Comparison of ENCODE assay signal across 15 cellular contexts in the genomic region with DNA sequence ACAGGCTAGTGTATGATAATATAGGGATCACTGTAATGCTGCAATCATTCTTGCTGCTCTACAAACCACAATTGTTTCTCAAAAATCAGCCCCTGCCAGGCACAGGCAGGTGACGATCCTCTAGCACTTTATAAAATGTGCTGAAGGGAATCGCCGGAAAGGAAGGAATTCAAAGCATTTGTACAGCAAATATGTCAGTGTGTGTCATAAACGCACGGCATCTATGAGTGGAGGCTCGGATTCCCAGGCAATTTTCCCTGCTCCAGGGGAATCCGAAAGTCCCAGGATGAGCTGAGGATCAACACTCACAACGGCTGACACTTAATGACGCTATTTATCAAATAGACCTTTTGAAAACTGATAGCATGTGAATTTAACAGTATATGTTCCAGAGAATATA. TPM values are rescaled to one million over a fixed set of nuclear protein-coding genes. Genes with fewer than 3 reads are reported as not detected.
DNase-seq lines count a peak whose midpoint lies in the region; ATAC-seq and TF ChIP-seq lines count a peak whose summit lies in the region.
"Had no signal": no experiment of that assay in that cellular context is flagged by ENCODE, and none has a peak within 500 bp of the region (broad histone marks: within the 10 kb centered on the region; RNA-seq: fewer than 3 reads in every experiment).

No MANE protein-coding gene starts in this region.

- no peak overlapping the region for H2AFZ ChIP-seq in neural progenitor cell (replicated peaks)

- peaks cover 7% of the 10 kb centered on the region for H3K4me1 Mint-ChIP-seq in Caco-2 (ENCODE audit: low read depth, unreplicated experiment)
- H3K4me1 Mint-ChIP-seq in neural progenitor cell, result peaks cover 41% of the 10 kb centered on the region
- H3K4me1 Mint-ChIP-seq: CD4-positive, alpha-beta memory T cell had no signal

- POLR2A ChIA-PET in Caco-2 (lab: Charles Lee), result no interaction called here

- peaks cover 19% of the 10 kb centered on the region for H3K27me3 Mint-ChIP-seq in Caco-2 (ENCODE audit: insufficient read depth, unreplicated experiment)
- H3K27me3 Mint-ChIP-seq in neural progenitor cell (ENCODE audit: insufficient read depth, low read depth), result no peaks in the 10 kb centered on the region

- H3K9me3 Mint-ChIP-seq in Caco-2 (ENCODE audit: unreplicated experiment) (no peaks in the 10 kb centered on the region), neural progenitor cell (peaks cover 3% of the 10 kb centered on the region)

- H3K9me3 ChIP-seq in Caco-2 (no peaks in the 10 kb centered on the region), neural progenitor cell (ENCODE audit: low read depth) (no peaks in the 10 kb centered on the region), upper lobe of right lung (no peaks in the 10 kb centered on the region), colonic mucosa (no peaks in the 10 kb centered on the region)
- H3K9me3 ChIP-seq: right atrium auricular region, SJSA1 had no signal

- peaks cover 14% of the 10 kb centered on the region for H3K4me1 ChIP-seq in Caco-2
- H3K4me1 ChIP-seq in neural progenitor cell, result peaks cover 8% of the 10 kb centered on the region
- H3K4me1 ChIP-seq in upper lobe of right lung, result no peaks in the 10 kb centered on the region
- H3K4me1 ChIP-seq in colonic mucosa, result no peaks in the 10 kb centered on the region
- H3K4me1 ChIP-seq: right atrium auricular region, SJSA1 had no signal

- H3K4me3 Mint-ChIP-seq in Caco-2 (ENCODE audit: unreplicated experiment) (no peak overlapping the region), neural progenitor cell (no peak overlapping the region)
- H3K4me3 Mint-ChIP-seq: activated naive CD8-positive, alpha-beta T cell; CD4-positive, alpha-beta memory T cell had no signal

- H3K27ac Mint-ChIP-seq in Caco-2 (ENCODE audit: unreplicated experiment) (no peak overlapping the region), neural progenitor cell (peak overlapping the region; percentile 68)
- H3K27ac Mint-ChIP-seq: activated naive CD8-positive, alpha-beta T cell; CD4-positive, alpha-beta memory T cell had no signal

- ATAC-seq in HG02840 (IDR thresholded peaks at IDR 0.05; ENCODE audit: low FRiP score, unreplicated experiment) (no peak), upper lobe of right lung (no peak)
- ATAC-seq: stimulated activated naive CD8-positive, alpha-beta T cell treated with anti-CD3 and anti-CD28 coated beads, Interleukin-15, Interleukin-2, amounts not matched to agents 100 U/mL and 50 U/mL, for 24 hours had no signal

- DNase-seq in Caco-2, result peak; percentile 33 to 43
- DNase-seq in LHCN-M2 (ENCODE audit: low read depth), result peak; percentile 58
- peak; percentile 24 for DNase-seq in choroid plexus epithelial cell (ENCODE audit: low read depth)
- DNase-seq in neural progenitor cell (ENCODE audit: low spot score), result no peak
- no peak for DNase-seq in activated CD4-positive, CD25-positive, alpha-beta regulatory T cell treated with anti-CD3 and anti-CD28 coated beads, Interleukin-2, amount 50 U/mL, for 72 hours
- no peak for DNase-seq in upper lobe of right lung
- no peak for DNase-seq in colonic mucosa
- DNase-seq: CD4-positive, alpha-beta memory T cell; NCI-H82; stimulated activated CD4-positive, alpha-beta T cell treated with anti-CD3 and anti-CD28 coated beads, Interleukin-4, amount 100 ng/mL, for 4 hours; stimulated activated naive CD8-positive, alpha-beta T cell treated with anti-CD3 and anti-CD28 coated beads, Interleukin-15, Interleukin-2, amounts not matched to agents 100 U/mL and 50 U/mL, for 24 hours had no signal

- H3K9ac ChIP-seq in neural progenitor cell, result no peak overlapping the region
- no peak overlapping the region for H3K9ac ChIP-seq in colonic mucosa (ENCODE audit: low read depth in 2 of 2, low read length in 2 of 2)

- H3K27me3 ChIP-seq in Caco-2 (replicated peaks; ENCODE audit: control insufficient read depth, insufficient read depth, low read length) (no peaks in the 10 kb centered on the region), neural progenitor cell (no peaks in the 10 kb centered on the region), upper lobe of right lung (peaks cover 19% of the 10 kb centered on the region), colonic mucosa (no peaks in the 10 kb centered on the region)

- no peaks in the 10 kb centered on the region for H4K20me1 ChIP-seq in neural progenitor cell (ENCODE audit: low read depth)

- no peak overlapping the region for H3K27ac ChIP-seq in neural progenitor cell
- H3K27ac ChIP-seq in upper lobe of right lung, result no peak overlapping the region
- no peak overlapping the region for H3K27ac ChIP-seq in colonic mucosa
- H3K27ac ChIP-seq: right atrium auricular region, SJSA1 had no signal

- no peak overlapping the region for H3K4me2 ChIP-seq in neural progenitor cell

- intact Hi-C loops in Caco-2 (cut with micrococcal nuclease; ENCODE audit: unreplicated experiment) (no loop called here), upper lobe of right lung (cut with DNase I) (no loop called here), colonic mucosa (cut with DNase I) (no loop called here)

- H3F3A ChIP-seq in neural progenitor cell (ENCODE audit: low read depth), result no peaks in the 10 kb centered on the region

- H3K36me3 Mint-ChIP-seq in Caco-2 (ENCODE audit: insufficient read depth, unreplicated experiment) (no peaks in the 10 kb centered on the region), neural progenitor cell (no peaks in the 10 kb centered on the region)
- H3K36me3 Mint-ChIP-seq: activated naive CD8-positive, alpha-beta T cell; CD4-positive, alpha-beta memory T cell had no signal

- H3K4me3 ChIP-seq in Caco-2 (ENCODE audit: low read depth, low read length) (no peak overlapping the region), choroid plexus epithelial cell (ENCODE audit: low read depth, low read length) (no peak overlapping the region), neural progenitor cell (no peak overlapping the region), upper lobe of right lung (no peak overlapping the region), colonic mucosa (no peak overlapping the region)
- H3K4me3 ChIP-seq: right atrium auricular region, SJSA1 had no signal

- CTCF ChIA-PET in Caco-2 (lab: Charles Lee), result no interaction called here

- BruUV-seq in Caco-2 (replicated peaks; lab: Mats Ljungman, UMichigan), result no TSS peak

- H3K36me3 ChIP-seq in Caco-2 (ENCODE audit: control insufficient read depth, insufficient read depth, low read length) (no peaks in the 10 kb centered on the region), neural progenitor cell (no peaks in the 10 kb centered on the region), upper lobe of right lung (no peaks in the 10 kb centered on the region), colonic mucosa (no peaks in the 10 kb centered on the region)
- H3K36me3 ChIP-seq: right atrium auricular region, SJSA1 had no signal

- no peaks in the 10 kb centered on the region for H3K79me2 ChIP-seq in neural progenitor cell (ENCODE audit: low read depth)

- TF ChIP-seq CTCF in Caco-2 (IDR thresholded peaks at IDR 0.05; ENCODE audit: insufficient read depth in 1 of 2, low read depth in 1 of 2, low read length in 1 of 2, severe bottlenecking in 1 of 2, unreplicated experiment in 1 of 2) (no peak), choroid plexus epithelial cell (conservative IDR thresholded peaks at IDR 0.05; ENCODE audit: low read depth, low read length) (no peak), neural progenitor cell (IDR thresholded peaks at IDR 0.05) (no peak), upper lobe of right lung (IDR thresholded peaks at IDR 0.05) (no peak), colonic mucosa (IDR thresholded peaks at IDR 0.05) (no peak)

RNA-seq across cellular contexts. Expression of a gene that starts 1.5 kb away (rescaled TPM):
- total RNA-seq in Caco-2 (2022), result 0.41 and 0.67 TPM in 2 replicates
- total RNA-seq in LHCN-M2 (2014; rRNA removed), result 11.0 and 12.0 TPM in 2 replicates
- polyA plus RNA-seq in LHCN-M2 (2012), result 3.7 TPM
- 2.4 and 6.1 TPM in 2 replicates for total RNA-seq in neural progenitor cell (ENCODE audit: low replicate concordance)
- total RNA-seq in upper lobe of right lung, result 72.8 TPM
- total RNA-seq in colonic mucosa, result 1 to 10 TPM; 1.7 to 2.2 TPM

Comparison
In these comparisons a context has a peak if more than half of its experiments do, and no peak if none do; other contexts are left out.
1. DNase-seq: peak in Caco-2 (2 of 2), LHCN-M2 (single experiment) and choroid plexus epithelial cell (single experiment); none in neural progenitor cell (single experiment), activated CD4-positive, CD25-positive, alpha-beta regulatory T cell treated with anti-CD3 and anti-CD28 coated beads, Interleukin-2, amount 50 U/mL, for 72 hours (single experiment), upper lobe of right lung (single experiment) and colonic mucosa (single experiment).